16 cellular contexts compared by ENCODE assay signal in the genomic region with DNA sequence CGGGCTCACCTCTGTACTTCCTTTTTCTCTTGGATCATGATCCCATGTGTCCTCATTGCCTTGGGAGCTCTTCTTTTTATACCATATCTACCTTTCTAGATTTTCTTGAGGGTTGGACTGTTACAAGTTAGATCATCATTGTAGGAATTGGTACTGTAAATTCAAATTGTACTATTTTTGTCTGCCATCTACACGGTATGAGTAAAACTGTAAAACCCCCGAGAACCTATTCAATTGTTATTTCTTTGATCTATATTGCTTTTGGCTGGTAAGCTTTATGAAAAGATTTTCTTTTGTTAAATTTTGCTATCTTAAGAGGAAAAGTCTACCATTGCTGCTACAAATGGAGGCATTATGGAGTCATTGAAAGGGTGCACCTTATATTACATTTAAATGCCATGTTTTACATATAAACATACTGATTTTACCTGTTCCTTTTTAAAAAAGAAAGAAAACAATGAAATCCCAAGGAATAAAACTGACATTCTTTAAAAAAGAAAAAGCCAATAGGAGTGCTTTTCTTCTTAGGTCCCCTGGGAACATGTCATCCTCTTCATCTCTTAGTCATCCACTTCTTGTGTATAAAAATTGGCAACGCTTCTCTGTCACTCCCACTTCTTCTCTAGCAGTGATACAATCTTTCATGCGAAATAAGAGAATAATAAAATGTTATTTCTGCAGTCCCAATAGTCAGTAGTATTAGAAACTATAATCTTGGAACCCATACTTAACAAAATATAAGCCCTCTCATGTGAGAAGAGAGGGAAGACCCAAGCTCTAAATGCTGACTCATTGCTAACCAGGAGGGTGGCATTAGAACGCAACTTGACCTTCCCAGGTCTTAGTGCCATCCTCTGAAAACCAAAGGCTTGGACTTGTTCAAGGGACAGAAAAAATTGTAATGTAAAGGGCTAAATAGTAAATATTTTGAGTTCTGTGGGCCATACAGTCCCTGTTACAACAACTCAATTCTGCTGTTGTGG. TPM values are rescaled to one million over a fixed set of nuclear protein-coding genes. Genes with fewer than 3 reads are reported as not detected.
"Had no signal": no experiment of that assay in that cellular context is flagged by ENCODE, and none has a peak within 500 bp of the region (broad histone marks: within the 10 kb centered on the region; RNA-seq: fewer than 3 reads in every experiment).

No MANE protein-coding gene starts in this region.

- H3K4me3 ChIP-seq: hepatocyte, lung, psoas muscle, sigmoid colon, stomach, thoracic aorta had no signal

- DNase-seq: activated CD4-positive, alpha-beta memory T cell treated with anti-CD3 and anti-CD28 coated beads for 36 hours; activated CD4-positive, alpha-beta T cell treated with anti-CD3 and anti-CD28 coated beads for 36 hours; activated CD8-positive, alpha-beta memory T cell treated with anti-CD3 and anti-CD28 coated beads, Interleukin-2, amount 10 ng/mL, durations not matched to agents 7 days and 5 days; activated naive CD4-positive, alpha-beta T cell treated with anti-CD3 and anti-CD28 coated beads, Interleukin-2, amount 10 ng/mL, durations not matched to agents 7 days and 5 days; activated T-cell treated with anti-CD3 and anti-CD28 coated beads, Interleukin-2, amount 50 U/mL, for 24 hours; islet precursor cell; psoas muscle; sigmoid colon; stimulated activated CD4-positive, alpha-beta T cell treated with anti-CD3 and anti-CD28 coated beads, Interleukin-1b, Interleukin-23, amount 100 ng/mL, for 48 hours; stomach; WERI-Rb-1 had no signal

- H3K27ac ChIP-seq: hepatocyte, psoas muscle, sigmoid colon, stomach, thoracic aorta, WERI-Rb-1 had no signal

- H3K27me3 ChIP-seq: sigmoid colon had no signal

- H3K36me3 ChIP-seq: sigmoid colon, stomach, thoracic aorta, WERI-Rb-1 had no signal

- H3K79me2 ChIP-seq: hepatocyte had no signal

- H3K4me2 ChIP-seq: hepatocyte had no signal

- ATAC-seq: activated CD4-positive, alpha-beta T cell treated with anti-CD3 and anti-CD28 coated beads for 36 hours; activated CD8-positive, alpha-beta memory T cell treated with anti-CD3 and anti-CD28 coated beads, Interleukin-2, amount 10 ng/mL, durations not matched to agents 7 days and 5 days; psoas muscle had no signal

- H3K9me3 ChIP-seq: psoas muscle, sigmoid colon had no signal

- H2AFZ ChIP-seq: hepatocyte had no signal

- H3K4me1 ChIP-seq: psoas muscle, sigmoid colon, stomach had no signal

RNA-seq across cellular contexts. Expression of a gene that starts 20.4 kb away (rescaled TPM):
- total RNA-seq: glomerular endothelial cell, myocyte had no signal
